Comparison of ENCODE assay signal across 1 cellular context in the genomic region with DNA sequence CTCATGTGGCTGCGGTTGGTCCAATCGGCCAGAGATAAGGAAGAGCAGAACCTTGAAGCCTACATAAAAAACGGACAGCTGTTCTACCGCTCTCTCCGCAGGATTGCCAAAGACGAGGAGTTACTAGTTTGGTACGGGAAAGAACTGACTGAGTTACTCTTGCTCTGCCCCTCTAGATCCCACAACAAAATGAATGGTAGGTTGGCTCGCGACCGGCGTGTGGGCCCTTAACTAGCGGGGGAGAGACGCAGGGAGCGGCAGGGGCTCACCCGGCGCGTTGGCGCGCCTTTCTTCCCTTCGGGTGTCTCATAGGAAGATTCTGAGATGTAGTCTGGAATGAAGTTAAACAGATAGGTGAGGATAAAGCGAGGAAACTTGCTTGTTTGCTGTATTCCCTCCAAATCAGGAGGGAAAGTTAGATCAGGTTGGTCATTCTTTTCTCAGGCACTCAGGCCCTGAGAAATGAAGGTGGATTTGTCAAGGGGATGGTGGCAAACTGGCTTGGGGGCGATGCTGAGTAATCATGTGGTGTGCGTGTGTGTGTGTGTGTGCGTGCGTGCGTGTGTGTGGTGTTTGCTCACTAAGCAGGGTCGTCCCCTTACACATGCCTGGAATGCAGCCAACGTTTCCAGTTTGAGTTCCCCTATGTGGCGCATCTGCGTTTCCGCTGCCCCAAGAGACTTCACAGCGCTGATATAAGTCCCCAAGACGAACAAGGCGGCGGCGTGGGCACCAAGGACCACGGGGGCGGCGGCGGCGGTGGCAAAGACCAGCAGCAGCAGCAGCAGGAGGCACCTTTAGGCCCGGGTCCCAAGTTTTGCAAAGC.
TF ChIP-seq lines count a peak whose summit lies in the region.

No MANE protein-coding gene starts in this region.

TF ChIP-seq in GM12878, 131 proteins besides CTCF, POLR2A, EP300 and RAD21 (continued from another document and continues in another):
- TF ChIP-seq, protein P1, sequence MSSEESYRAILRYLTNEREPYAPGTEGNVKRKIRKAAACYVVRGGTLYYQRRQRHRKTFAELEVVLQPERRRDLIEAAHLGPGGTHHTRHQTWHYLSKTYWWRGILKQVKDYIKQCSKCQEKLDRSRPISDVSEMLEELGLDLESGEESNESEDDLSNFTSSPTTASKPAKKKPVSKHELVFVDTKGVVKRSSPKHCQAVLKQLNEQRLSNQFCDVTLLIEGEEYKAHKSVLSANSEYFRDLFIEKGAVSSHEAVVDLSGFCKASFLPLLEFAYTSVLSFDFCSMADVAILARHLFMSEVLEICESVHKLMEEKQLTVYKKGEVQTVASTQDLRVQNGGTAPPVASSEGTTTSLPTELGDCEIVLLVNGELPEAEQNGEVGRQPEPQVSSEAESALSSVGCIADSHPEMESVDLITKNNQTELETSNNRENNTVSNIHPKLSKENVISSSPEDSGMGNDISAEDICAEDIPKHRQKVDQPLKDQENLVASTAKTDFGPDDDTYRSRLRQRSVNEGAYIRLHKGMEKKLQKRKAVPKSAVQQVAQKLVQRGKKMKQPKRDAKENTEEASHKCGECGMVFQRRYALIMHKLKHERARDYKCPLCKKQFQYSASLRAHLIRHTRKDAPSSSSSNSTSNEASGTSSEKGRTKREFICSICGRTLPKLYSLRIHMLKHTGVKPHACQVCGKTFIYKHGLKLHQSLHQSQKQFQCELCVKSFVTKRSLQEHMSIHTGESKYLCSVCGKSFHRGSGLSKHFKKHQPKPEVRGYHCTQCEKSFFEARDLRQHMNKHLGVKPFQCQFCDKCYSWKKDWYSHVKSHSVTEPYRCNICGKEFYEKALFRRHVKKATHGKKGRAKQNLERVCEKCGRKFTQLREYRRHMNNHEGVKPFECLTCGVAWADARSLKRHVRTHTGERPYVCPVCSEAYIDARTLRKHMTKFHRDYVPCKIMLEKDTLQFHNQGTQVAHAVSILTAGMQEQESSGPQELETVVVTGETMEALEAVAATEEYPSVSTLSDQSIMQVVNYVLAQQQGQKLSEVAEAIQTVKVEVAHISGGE (CRISPR knock-in tag; IDR thresholded peaks at IDR 0.05), result no peak
- TF ChIP-seq, protein P2, sequence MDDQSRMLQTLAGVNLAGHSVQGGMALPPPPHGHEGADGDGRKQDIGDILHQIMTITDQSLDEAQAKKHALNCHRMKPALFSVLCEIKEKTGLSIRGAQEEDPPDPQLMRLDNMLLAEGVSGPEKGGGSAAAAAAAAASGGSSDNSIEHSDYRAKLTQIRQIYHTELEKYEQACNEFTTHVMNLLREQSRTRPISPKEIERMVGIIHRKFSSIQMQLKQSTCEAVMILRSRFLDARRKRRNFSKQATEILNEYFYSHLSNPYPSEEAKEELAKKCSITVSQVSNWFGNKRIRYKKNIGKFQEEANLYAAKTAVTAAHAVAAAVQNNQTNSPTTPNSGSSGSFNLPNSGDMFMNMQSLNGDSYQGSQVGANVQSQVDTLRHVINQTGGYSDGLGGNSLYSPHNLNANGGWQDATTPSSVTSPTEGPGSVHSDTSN (IDR thresholded peaks at IDR 0.05; ENCODE audit: insufficient replicate concordance, low read depth, low read length), result peak; percentile 3
- TF ChIP-seq SREBF2 (IDR thresholded peaks at IDR 0.05; ENCODE audit: low read length) (no peak), MEF2B (IDR thresholded peaks at IDR 0.05; ENCODE audit: partially characterized antibody, poor library complexity, severe bottlenecking) (peak; percentile 19), SIX5 (IDR thresholded peaks at IDR 0.05; ENCODE audit: low read depth, low read length, severe bottlenecking) (no peak), SUZ12 (IDR thresholded peaks at IDR 0.05; ENCODE audit: unreplicated experiment) (no peak), BRCA1 (IDR thresholded peaks at IDR 0.05; ENCODE audit: low read depth, low read length) (no peak), WRNIP1 (IDR thresholded peaks at IDR 0.05; ENCODE audit: borderline replicate concordance, low read depth, low read length) (no peak), RAD51 (IDR thresholded peaks at IDR 0.05) (no peak), RUNX3 (IDR thresholded peaks at IDR 0.05; ENCODE audit: low read length) (peak; percentile 45; the same call in 1 of the 2 replicates), SIN3A (IDR thresholded peaks at IDR 0.05; ENCODE audit: low read depth, low read length) (no peak), SP1 (IDR thresholded peaks at IDR 0.05; ENCODE audit: low read depth, low read length) (no peak), FOS (IDR thresholded peaks at IDR 0.05; ENCODE audit: borderline replicate concordance, extremely low read depth, insufficient read length) (no peak), JUNB (IDR thresholded peaks at IDR 0.05) (no peak), FOXK2 (IDR thresholded peaks at IDR 0.05) (no peak), HDGF (IDR thresholded peaks at IDR 0.05) (no peak)
- TF ChIP-seq, protein P3, sequence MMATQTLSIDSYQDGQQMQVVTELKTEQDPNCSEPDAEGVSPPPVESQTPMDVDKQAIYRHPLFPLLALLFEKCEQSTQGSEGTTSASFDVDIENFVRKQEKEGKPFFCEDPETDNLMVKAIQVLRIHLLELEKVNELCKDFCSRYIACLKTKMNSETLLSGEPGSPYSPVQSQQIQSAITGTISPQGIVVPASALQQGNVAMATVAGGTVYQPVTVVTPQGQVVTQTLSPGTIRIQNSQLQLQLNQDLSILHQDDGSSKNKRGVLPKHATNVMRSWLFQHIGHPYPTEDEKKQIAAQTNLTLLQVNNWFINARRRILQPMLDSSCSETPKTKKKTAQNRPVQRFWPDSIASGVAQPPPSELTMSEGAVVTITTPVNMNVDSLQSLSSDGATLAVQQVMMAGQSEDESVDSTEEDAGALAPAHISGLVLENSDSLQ (IDR thresholded peaks at IDR 0.05), result no peak
- TF ChIP-seq, protein P4, sequence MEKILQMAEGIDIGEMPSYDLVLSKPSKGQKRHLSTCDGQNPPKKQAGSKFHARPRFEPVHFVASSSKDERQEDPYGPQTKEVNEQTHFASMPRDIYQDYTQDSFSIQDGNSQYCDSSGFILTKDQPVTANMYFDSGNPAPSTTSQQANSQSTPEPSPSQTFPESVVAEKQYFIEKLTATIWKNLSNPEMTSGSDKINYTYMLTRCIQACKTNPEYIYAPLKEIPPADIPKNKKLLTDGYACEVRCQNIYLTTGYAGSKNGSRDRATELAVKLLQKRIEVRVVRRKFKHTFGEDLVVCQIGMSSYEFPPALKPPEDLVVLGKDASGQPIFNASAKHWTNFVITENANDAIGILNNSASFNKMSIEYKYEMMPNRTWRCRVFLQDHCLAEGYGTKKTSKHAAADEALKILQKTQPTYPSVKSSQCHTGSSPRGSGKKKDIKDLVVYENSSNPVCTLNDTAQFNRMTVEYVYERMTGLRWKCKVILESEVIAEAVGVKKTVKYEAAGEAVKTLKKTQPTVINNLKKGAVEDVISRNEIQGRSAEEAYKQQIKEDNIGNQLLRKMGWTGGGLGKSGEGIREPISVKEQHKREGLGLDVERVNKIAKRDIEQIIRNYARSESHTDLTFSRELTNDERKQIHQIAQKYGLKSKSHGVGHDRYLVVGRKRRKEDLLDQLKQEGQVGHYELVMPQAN (conservative IDR thresholded peaks at IDR 0.05), result no peak
- TF ChIP-seq, protein P5, sequence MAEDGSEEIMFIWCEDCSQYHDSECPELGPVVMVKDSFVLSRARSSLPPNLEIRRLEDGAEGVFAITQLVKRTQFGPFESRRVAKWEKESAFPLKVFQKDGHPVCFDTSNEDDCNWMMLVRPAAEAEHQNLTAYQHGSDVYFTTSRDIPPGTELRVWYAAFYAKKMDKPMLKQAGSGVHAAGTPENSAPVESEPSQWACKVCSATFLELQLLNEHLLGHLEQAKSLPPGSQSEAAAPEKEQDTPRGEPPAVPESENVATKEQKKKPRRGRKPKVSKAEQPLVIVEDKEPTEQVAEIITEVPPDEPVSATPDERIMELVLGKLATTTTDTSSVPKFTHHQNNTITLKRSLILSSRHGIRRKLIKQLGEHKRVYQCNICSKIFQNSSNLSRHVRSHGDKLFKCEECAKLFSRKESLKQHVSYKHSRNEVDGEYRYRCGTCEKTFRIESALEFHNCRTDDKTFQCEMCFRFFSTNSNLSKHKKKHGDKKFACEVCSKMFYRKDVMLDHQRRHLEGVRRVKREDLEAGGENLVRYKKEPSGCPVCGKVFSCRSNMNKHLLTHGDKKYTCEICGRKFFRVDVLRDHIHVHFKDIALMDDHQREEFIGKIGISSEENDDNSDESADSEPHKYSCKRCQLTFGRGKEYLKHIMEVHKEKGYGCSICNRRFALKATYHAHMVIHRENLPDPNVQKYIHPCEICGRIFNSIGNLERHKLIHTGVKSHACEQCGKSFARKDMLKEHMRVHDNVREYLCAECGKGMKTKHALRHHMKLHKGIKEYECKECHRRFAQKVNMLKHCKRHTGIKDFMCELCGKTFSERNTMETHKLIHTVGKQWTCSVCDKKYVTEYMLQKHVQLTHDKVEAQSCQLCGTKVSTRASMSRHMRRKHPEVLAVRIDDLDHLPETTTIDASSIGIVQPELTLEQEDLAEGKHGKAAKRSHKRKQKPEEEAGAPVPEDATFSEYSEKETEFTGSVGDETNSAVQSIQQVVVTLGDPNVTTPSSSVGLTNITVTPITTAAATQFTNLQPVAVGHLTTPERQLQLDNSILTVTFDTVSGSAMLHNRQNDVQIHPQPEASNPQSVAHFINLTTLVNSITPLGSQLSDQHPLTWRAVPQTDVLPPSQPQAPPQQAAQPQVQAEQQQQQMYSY (CRISPR knock-in tag; IDR thresholded peaks at IDR 0.05), result no peak
- TF ChIP-seq, protein P6, sequence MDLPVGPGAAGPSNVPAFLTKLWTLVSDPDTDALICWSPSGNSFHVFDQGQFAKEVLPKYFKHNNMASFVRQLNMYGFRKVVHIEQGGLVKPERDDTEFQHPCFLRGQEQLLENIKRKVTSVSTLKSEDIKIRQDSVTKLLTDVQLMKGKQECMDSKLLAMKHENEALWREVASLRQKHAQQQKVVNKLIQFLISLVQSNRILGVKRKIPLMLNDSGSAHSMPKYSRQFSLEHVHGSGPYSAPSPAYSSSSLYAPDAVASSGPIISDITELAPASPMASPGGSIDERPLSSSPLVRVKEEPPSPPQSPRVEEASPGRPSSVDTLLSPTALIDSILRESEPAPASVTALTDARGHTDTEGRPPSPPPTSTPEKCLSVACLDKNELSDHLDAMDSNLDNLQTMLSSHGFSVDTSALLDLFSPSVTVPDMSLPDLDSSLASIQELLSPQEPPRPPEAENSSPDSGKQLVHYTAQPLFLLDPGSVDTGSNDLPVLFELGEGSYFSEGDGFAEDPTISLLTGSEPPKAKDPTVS (IDR thresholded peaks at IDR 0.05; ENCODE audit: low read depth, low read length), result no peak
- TF ChIP-seq, protein P7, sequence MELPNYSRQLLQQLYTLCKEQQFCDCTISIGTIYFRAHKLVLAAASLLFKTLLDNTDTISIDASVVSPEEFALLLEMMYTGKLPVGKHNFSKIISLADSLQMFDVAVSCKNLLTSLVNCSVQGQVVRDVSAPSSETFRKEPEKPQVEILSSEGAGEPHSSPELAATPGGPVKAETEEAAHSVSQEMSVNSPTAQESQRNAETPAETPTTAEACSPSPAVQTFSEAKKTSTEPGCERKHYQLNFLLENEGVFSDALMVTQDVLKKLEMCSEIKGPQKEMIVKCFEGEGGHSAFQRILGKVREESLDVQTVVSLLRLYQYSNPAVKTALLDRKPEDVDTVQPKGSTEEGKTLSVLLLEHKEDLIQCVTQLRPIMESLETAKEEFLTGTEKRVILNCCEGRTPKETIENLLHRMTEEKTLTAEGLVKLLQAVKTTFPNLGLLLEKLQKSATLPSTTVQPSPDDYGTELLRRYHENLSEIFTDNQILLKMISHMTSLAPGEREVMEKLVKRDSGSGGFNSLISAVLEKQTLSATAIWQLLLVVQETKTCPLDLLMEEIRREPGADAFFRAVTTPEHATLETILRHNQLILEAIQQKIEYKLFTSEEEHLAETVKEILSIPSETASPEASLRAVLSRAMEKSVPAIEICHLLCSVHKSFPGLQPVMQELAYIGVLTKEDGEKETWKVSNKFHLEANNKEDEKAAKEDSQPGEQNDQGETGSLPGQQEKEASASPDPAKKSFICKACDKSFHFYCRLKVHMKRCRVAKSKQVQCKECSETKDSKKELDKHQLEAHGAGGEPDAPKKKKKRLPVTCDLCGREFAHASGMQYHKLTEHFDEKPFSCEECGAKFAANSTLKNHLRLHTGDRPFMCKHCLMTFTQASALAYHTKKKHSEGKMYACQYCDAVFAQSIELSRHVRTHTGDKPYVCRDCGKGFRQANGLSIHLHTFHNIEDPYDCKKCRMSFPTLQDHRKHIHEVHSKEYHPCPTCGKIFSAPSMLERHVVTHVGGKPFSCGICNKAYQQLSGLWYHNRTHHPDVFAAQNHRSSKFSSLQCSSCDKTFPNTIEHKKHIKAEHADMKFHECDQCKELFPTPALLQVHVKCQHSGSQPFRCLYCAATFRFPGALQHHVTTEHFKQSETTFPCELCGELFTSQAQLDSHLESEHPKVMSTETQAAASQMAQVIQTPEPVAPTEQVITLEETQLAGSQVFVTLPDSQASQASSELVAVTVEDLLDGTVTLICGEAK (IDR thresholded peaks at IDR 0.05; ENCODE audit: borderline replicate concordance), result no peak
- TF ChIP-seq, protein P8, sequence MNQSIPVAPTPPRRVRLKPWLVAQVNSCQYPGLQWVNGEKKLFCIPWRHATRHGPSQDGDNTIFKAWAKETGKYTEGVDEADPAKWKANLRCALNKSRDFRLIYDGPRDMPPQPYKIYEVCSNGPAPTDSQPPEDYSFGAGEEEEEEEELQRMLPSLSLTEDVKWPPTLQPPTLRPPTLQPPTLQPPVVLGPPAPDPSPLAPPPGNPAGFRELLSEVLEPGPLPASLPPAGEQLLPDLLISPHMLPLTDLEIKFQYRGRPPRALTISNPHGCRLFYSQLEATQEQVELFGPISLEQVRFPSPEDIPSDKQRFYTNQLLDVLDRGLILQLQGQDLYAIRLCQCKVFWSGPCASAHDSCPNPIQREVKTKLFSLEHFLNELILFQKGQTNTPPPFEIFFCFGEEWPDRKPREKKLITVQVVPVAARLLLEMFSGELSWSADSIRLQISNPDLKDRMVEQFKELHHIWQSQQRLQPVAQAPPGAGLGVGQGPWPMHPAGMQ (IDR thresholded peaks at IDR 0.05; ENCODE audit: borderline replicate concordance), result no peak
- TF ChIP-seq, protein P9, sequence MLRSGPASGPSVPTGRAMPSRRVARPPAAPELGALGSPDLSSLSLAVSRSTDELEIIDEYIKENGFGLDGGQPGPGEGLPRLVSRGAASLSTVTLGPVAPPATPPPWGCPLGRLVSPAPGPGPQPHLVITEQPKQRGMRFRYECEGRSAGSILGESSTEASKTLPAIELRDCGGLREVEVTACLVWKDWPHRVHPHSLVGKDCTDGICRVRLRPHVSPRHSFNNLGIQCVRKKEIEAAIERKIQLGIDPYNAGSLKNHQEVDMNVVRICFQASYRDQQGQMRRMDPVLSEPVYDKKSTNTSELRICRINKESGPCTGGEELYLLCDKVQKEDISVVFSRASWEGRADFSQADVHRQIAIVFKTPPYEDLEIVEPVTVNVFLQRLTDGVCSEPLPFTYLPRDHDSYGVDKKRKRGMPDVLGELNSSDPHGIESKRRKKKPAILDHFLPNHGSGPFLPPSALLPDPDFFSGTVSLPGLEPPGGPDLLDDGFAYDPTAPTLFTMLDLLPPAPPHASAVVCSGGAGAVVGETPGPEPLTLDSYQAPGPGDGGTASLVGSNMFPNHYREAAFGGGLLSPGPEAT (IDR thresholded peaks at IDR 0.05; ENCODE audit: low read depth), result no peak
